In the genomic region with DNA sequence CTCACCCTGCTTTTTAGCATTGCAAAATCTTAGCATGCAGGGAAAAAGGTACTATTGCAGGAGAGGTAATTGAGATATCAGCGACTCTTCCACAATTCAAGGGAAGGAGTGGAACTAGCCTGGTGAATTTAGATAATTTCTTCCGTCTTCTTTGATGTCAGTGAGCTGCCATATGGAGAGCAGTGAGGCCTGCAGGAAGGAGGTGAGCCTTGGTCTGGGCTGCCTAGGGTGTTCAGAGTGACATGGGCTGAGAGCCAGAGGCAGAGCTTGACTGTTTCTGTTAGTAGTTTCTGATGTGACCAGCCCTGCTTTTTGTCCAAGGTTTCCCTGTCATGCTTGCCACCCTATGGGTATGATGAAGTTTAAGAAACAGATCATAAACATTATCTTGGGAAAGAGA, we compare ENCODE assay signal across 1 cellular context.
TF ChIP-seq lines count a peak whose summit lies in the region.

No MANE protein-coding gene starts in this region.

TF ChIP-seq in HepG2, 621 proteins besides CTCF, POLR2A, EP300 and RAD21 (continued from another document):
- TF ChIP-seq DR1 (CRISPR knock-in tag; IDR thresholded peaks at IDR 0.05): no peak
- no peak for TF ChIP-seq RFX3 (CRISPR knock-in tag; IDR thresholded peaks at IDR 0.05)
- no peak for TF ChIP-seq CEBPZ (IDR thresholded peaks at IDR 0.05; ENCODE audit: low read length)
TF ChIP-seq in HepG2: peak in this region for 0.
